In the genomic region with DNA sequence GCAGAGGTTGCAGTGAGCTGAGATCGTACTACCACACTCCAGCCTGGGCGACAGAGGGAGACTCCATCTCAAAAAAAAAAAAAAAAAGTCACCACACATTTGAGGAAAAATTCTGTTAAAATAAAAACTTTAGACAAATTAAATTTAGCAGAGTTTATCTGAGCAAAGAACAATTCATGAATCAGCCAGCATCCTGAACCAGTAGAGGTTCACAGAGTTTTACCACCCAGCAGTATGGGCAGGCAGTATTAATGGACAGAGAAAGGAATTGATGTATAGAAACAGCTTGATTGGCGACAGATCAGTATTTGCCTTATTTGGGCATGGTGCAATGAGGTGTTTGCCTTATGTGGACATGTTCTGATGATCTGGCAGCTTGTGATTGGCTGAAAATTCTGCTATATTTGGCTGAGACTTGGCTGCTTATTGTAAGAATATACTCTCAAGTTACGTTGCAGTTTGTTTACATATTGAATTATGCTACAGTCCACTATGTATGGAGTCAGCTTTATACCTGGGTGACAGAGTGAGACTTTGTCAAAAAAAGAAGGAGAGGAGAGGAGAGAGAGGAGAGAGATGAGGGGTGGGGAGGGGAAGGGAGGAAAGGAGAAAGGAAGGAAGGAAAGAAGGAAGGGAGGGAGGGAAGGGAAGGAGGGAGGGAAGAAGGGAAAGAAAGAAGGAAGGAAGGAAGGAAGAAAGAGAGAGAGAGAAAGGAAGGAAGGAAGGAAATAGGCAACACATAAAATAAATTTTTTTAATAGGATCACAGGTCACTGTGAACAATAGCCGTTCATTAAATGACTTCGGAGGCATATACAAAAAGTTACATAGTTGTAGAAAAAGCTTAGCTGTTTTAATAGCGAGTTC, we compare ENCODE assay signal across 2 cellular contexts.
TF ChIP-seq lines count a peak whose summit lies in the region.

No MANE protein-coding gene starts in this region.

TF ChIP-seq in SK-N-SH treated with all-trans-retinoic acid at 6 μM for 48 hours, 23 proteins besides CTCF, POLR2A, EP300 and RAD21 (continued from another document):
- TF ChIP-seq, protein P1, sequence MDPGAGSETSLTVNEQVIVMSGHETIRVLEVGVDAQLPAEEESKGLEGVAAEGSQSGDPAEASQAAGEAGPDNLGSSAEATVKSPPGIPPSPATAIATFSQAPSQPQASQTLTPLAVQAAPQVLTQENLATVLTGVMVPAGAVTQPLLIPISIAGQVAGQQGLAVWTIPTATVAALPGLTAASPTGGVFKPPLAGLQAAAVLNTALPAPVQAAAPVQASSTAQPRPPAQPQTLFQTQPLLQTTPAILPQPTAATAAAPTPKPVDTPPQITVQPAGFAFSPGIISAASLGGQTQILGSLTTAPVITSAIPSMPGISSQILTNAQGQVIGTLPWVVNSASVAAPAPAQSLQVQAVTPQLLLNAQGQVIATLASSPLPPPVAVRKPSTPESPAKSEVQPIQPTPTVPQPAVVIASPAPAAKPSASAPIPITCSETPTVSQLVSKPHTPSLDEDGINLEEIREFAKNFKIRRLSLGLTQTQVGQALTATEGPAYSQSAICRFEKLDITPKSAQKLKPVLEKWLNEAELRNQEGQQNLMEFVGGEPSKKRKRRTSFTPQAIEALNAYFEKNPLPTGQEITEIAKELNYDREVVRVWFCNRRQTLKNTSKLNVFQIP (CRISPR knock-in tag; IDR thresholded peaks at IDR 0.05; ENCODE audit: borderline replicate concordance, low read depth): no peak
- TF ChIP-seq SNAI2 (CRISPR knock-in tag; IDR thresholded peaks at IDR 0.05) (no peak), ESRRG (CRISPR knock-in tag; IDR thresholded peaks at IDR 0.05) (no peak), CREB5 (CRISPR knock-in tag; IDR thresholded peaks at IDR 0.05; ENCODE audit: low read depth) (no peak), GLIS3 (CRISPR knock-in tag; IDR thresholded peaks at IDR 0.05) (no peak), ISL1 (CRISPR knock-in tag; IDR thresholded peaks at IDR 0.05) (no peak), ZNF565 (CRISPR knock-in tag; conservative IDR thresholded peaks at IDR 0.05; ENCODE audit: low read depth) (no peak), ZFP3 (CRISPR knock-in tag; IDR thresholded peaks at IDR 0.05) (no peak), TCF4 (CRISPR knock-in tag; IDR thresholded peaks at IDR 0.05; ENCODE audit: borderline replicate concordance) (no peak), ZNF8 (CRISPR knock-in tag; IDR thresholded peaks at IDR 0.05) (no peak), TSHZ2 (CRISPR knock-in tag; IDR thresholded peaks at IDR 0.05) (no peak), ZNF70 (CRISPR knock-in tag; IDR thresholded peaks at IDR 0.05) (no peak), CSRNP3 (CRISPR knock-in tag; IDR thresholded peaks at IDR 0.05) (no peak)

TF ChIP-seq in SK-N-SH, 30 proteins besides CTCF, POLR2A, EP300 and RAD21 (continued from another document):
- TF ChIP-seq MXI1 (IDR thresholded peaks at IDR 0.05; ENCODE audit: low read depth, low read length) (no peak), RCOR1 (IDR thresholded peaks at IDR 0.05; ENCODE audit: low read length) (no peak), SIN3A (IDR thresholded peaks at IDR 0.05; ENCODE audit: borderline replicate concordance, low read depth, low read length) (no peak), ELF1 (IDR thresholded peaks at IDR 0.05) (no peak), SMC3 (IDR thresholded peaks at IDR 0.05; ENCODE audit: low read depth, low read length) (no peak), TEAD4 (IDR thresholded peaks at IDR 0.05; ENCODE audit: borderline replicate concordance, insufficient read depth) (no peak), NFIC (IDR thresholded peaks at IDR 0.05; ENCODE audit: borderline replicate concordance) (no peak), GABPA (IDR thresholded peaks at IDR 0.05; ENCODE audit: low read depth) (no peak), EZH2phosphoT487 (IDR thresholded peaks at IDR 0.05; ENCODE audit: borderline replicate concordance, low read depth) (no peak), REST (IDR thresholded peaks at IDR 0.05; ENCODE audit: low read depth, low read length) (no peak), POLR2AphosphoS5 (IDR thresholded peaks at IDR 0.05; ENCODE audit: low read depth, low read length) (no peak), TCF12 (IDR thresholded peaks at IDR 0.05) (no peak)
- TF ChIP-seq, protein P2, sequence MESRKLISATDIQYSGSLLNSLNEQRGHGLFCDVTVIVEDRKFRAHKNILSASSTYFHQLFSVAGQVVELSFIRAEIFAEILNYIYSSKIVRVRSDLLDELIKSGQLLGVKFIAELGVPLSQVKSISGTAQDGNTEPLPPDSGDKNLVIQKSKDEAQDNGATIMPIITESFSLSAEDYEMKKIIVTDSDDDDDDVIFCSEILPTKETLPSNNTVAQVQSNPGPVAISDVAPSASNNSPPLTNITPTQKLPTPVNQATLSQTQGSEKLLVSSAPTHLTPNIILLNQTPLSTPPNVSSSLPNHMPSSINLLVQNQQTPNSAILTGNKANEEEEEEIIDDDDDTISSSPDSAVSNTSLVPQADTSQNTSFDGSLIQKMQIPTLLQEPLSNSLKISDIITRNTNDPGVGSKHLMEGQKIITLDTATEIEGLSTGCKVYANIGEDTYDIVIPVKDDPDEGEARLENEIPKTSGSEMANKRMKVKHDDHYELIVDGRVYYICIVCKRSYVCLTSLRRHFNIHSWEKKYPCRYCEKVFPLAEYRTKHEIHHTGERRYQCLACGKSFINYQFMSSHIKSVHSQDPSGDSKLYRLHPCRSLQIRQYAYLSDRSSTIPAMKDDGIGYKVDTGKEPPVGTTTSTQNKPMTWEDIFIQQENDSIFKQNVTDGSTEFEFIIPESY (IDR thresholded peaks at IDR 0.05; ENCODE audit: borderline replicate concordance, low read depth): no peak
